In genomic region chr10:130196511-130197487, GRCh38 we compare ENCODE assay signal across 1 cellular context.
TF ChIP-seq lines count a peak whose summit lies in the region.

No MANE protein-coding gene starts in this region.

TF ChIP-seq in H1, 55 proteins besides CTCF, POLR2A, EP300 and RAD21:
- no peak for TF ChIP-seq YY1 (IDR thresholded peaks at IDR 0.05; ENCODE audit: low read depth, low read length)
- TF ChIP-seq SP2 (IDR thresholded peaks at IDR 0.05; ENCODE audit: low read length) = no peak
- no peak for TF ChIP-seq RBBP5 (IDR thresholded peaks at IDR 0.05; ENCODE audit: borderline replicate concordance, low read depth, low read length)
- no peak for TF ChIP-seq HDAC6 (IDR thresholded peaks at IDR 0.05; ENCODE audit: low read depth, low read length)
- no peak for TF ChIP-seq RFX5 (IDR thresholded peaks at IDR 0.05; ENCODE audit: borderline replicate concordance, low read depth, low read length)
- TF ChIP-seq MAX (IDR thresholded peaks at IDR 0.05) = no peak
- no peak for TF ChIP-seq JUN (IDR thresholded peaks at IDR 0.05; ENCODE audit: low read depth, low read length)
- TF ChIP-seq GTF2F1 (IDR thresholded peaks at IDR 0.05; ENCODE audit: borderline replicate concordance, low read depth, low read length) = no peak
- no peak for TF ChIP-seq KDM4A (IDR thresholded peaks at IDR 0.05; ENCODE audit: low read depth, low read length, severe bottlenecking)
- no peak for TF ChIP-seq CEBPB (IDR thresholded peaks at IDR 0.05; ENCODE audit: low read depth, low read length)
